Comparison of ENCODE assay signal across 1 cellular context in genomic region chr17:79821331-79822095, GRCh38.
TF ChIP-seq lines count a peak whose summit lies in the region.

No MANE protein-coding gene starts in this region.

TF ChIP-seq in HepG2, 621 proteins besides CTCF, POLR2A, EP300 and RAD21 (continued from another document):
- TF ChIP-seq JDP2 (CRISPR knock-in tag; IDR thresholded peaks at IDR 0.05; ENCODE audit: borderline replicate concordance) (no peak), ZNF121 (CRISPR knock-in tag; IDR thresholded peaks at IDR 0.05) (peak; percentile 21; the same call in 1 of the 2 replicates), TAF15 (IDR thresholded peaks at IDR 0.05; ENCODE audit: low read depth, low read length, poor library complexity, severe bottlenecking) (no peak), ZFYVE20 (CRISPR knock-in tag; IDR thresholded peaks at IDR 0.05; ENCODE audit: borderline replicate concordance, low read depth) (peak; percentile 70; the same call in 1 of the 2 replicates), ZC3H13 (CRISPR knock-in tag; IDR thresholded peaks at IDR 0.05) (no peak), FOXA3 (CRISPR knock-in tag; IDR thresholded peaks at IDR 0.05) (peak; percentile 100), HIC2 (CRISPR knock-in tag; IDR thresholded peaks at IDR 0.05; ENCODE audit: low read depth) (peak; percentile 80), ZNF101 (CRISPR knock-in tag; IDR thresholded peaks at IDR 0.05; ENCODE audit: borderline replicate concordance, low read depth) (no peak), SUZ12 (IDR thresholded peaks at IDR 0.05; ENCODE audit: low read depth, low read length) (no peak), IKZF4 (CRISPR knock-in tag; IDR thresholded peaks at IDR 0.05; ENCODE audit: borderline replicate concordance, low read depth, not compliant biosample characterization) (no peak), SNRNP70 (IDR thresholded peaks at IDR 0.05; ENCODE audit: low read depth, low read length) (no peak), ZSCAN31 (CRISPR knock-in tag; IDR thresholded peaks at IDR 0.05; ENCODE audit: low read depth) (peak; percentile 40; the same call in 1 of the 2 replicates), ETV6 (CRISPR knock-in tag; conservative IDR thresholded peaks at IDR 0.05) (no peak), CENPX (CRISPR knock-in tag; IDR thresholded peaks at IDR 0.05) (no peak), ZNF891 (CRISPR knock-in tag; IDR thresholded peaks at IDR 0.05) (0 out of 2 replicates have a peak, but pooled peaks have one; percentile 22), ZNF253 (CRISPR knock-in tag; IDR thresholded peaks at IDR 0.05; ENCODE audit: borderline replicate concordance) (no peak), CC2D1A (CRISPR knock-in tag; IDR thresholded peaks at IDR 0.05) (no peak), MAFG (CRISPR knock-in tag; IDR thresholded peaks at IDR 0.05) (no peak), REL (CRISPR knock-in tag; conservative IDR thresholded peaks at IDR 0.05) (no peak), YEATS4 (CRISPR knock-in tag; IDR thresholded peaks at IDR 0.05; ENCODE audit: borderline replicate concordance) (peak; percentile 52; the same call in 1 of the 2 replicates), FOXO1 (CRISPR knock-in tag; IDR thresholded peaks at IDR 0.05) (peak; percentile 98), ZNF296 (CRISPR knock-in tag; conservative IDR thresholded peaks at IDR 0.05) (0 out of 2 replicates have a peak, but pooled peaks have one; percentile 64), ZNF562 (CRISPR knock-in tag; IDR thresholded peaks at IDR 0.05; ENCODE audit: borderline replicate concordance) (no peak), JUN (CRISPR knock-in tag; IDR thresholded peaks at IDR 0.05) (no peak), ZNF329 (CRISPR knock-in tag; IDR thresholded peaks at IDR 0.05; ENCODE audit: low read depth) (no peak), ATAD3A (CRISPR knock-in tag; IDR thresholded peaks at IDR 0.05) (no peak), HOXA3 (CRISPR knock-in tag; IDR thresholded peaks at IDR 0.05) (peak; percentile 92), ZNF749 (CRISPR knock-in tag; IDR thresholded peaks at IDR 0.05; ENCODE audit: borderline replicate concordance) (no peak), AHDC1 (CRISPR knock-in tag; IDR thresholded peaks at IDR 0.05; ENCODE audit: borderline replicate concordance) (peak; percentile 93)
- TF ChIP-seq, protein P1, sequence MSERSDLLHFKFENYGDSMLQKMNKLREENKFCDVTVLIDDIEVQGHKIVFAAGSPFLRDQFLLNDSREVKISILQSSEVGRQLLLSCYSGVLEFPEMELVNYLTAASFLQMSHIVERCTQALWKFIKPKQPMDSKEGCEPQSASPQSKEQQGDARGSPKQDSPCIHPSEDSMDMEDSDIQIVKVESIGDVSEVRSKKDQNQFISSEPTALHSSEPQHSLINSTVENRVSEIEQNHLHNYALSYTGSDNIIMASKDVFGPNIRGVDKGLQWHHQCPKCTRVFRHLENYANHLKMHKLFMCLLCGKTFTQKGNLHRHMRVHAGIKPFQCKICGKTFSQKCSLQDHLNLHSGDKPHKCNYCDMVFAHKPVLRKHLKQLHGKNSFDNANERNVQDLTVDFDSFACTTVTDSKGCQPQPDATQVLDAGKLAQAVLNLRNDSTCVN (CRISPR knock-in tag; IDR thresholded peaks at IDR 0.05; ENCODE audit: borderline replicate concordance): peak; percentile 59; the same call in 1 of the 2 replicates
- TF ChIP-seq, protein P2, sequence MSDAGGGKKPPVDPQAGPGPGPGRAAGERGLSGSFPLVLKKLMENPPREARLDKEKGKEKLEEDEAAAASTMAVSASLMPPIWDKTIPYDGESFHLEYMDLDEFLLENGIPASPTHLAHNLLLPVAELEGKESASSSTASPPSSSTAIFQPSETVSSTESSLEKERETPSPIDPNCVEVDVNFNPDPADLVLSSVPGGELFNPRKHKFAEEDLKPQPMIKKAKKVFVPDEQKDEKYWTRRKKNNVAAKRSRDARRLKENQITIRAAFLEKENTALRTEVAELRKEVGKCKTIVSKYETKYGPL (CRISPR knock-in tag; IDR thresholded peaks at IDR 0.05): no peak
- TF ChIP-seq, protein P3, sequence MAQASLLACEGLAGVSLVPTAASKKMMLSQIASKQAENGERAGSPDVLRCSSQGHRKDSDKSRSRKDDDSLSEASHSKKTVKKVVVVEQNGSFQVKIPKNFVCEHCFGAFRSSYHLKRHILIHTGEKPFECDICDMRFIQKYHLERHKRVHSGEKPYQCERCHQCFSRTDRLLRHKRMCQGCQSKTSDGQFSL (CRISPR knock-in tag; IDR thresholded peaks at IDR 0.05): no peak
